1 cellular context compared by ENCODE assay signal in genomic region chr15:91254766-91255165, GRCh38.
TF ChIP-seq lines count a peak whose summit lies in the region.

No MANE protein-coding gene starts in this region.

TF ChIP-seq in IMR-90, 13 proteins besides CTCF, POLR2A, EP300 and RAD21 (continued from another document):
- TF ChIP-seq USF2 (IDR thresholded peaks at IDR 0.05; ENCODE audit: low read depth, low read length) = no peak
- no peak for TF ChIP-seq FOS (IDR thresholded peaks at IDR 0.05; ENCODE audit: low read depth, low read length)
- TF ChIP-seq BHLHE40 (IDR thresholded peaks at IDR 0.05; ENCODE audit: low read depth, low read length) = no peak
- TF ChIP-seq CEBPB (IDR thresholded peaks at IDR 0.05; ENCODE audit: low read depth, low read length) = no peak
- TF ChIP-seq CHD1 (IDR thresholded peaks at IDR 0.05; ENCODE audit: low read depth, low read length) = no peak
